1 cellular context compared by ENCODE assay signal in genomic region chr20:646107-646867, GRCh38.
TF ChIP-seq lines count a peak whose summit lies in the region.

No MANE protein-coding gene starts in this region.

TF ChIP-seq in WTC11, 78 proteins besides CTCF, POLR2A, EP300 and RAD21 (continued from another document):
- TF ChIP-seq ZNF281 (CRISPR knock-in tag; IDR thresholded peaks at IDR 0.05): no peak
- TF ChIP-seq, protein P1, sequence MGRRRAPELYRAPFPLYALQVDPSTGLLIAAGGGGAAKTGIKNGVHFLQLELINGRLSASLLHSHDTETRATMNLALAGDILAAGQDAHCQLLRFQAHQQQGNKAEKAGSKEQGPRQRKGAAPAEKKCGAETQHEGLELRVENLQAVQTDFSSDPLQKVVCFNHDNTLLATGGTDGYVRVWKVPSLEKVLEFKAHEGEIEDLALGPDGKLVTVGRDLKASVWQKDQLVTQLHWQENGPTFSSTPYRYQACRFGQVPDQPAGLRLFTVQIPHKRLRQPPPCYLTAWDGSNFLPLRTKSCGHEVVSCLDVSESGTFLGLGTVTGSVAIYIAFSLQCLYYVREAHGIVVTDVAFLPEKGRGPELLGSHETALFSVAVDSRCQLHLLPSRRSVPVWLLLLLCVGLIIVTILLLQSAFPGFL (CRISPR knock-in tag; IDR thresholded peaks at IDR 0.05; ENCODE audit: borderline replicate concordance): no peak
- TF ChIP-seq KAT7 (CRISPR knock-in tag; IDR thresholded peaks at IDR 0.05; ENCODE audit: borderline replicate concordance): no peak
- TF ChIP-seq ZBTB43 (CRISPR knock-in tag; IDR thresholded peaks at IDR 0.05): no peak
- TF ChIP-seq NFE2L1 (CRISPR knock-in tag; IDR thresholded peaks at IDR 0.05): no peak
- TF ChIP-seq AR (CRISPR knock-in tag; IDR thresholded peaks at IDR 0.05): no peak
- TF ChIP-seq TEAD4 (CRISPR knock-in tag; IDR thresholded peaks at IDR 0.05): no peak
- TF ChIP-seq, protein P2, sequence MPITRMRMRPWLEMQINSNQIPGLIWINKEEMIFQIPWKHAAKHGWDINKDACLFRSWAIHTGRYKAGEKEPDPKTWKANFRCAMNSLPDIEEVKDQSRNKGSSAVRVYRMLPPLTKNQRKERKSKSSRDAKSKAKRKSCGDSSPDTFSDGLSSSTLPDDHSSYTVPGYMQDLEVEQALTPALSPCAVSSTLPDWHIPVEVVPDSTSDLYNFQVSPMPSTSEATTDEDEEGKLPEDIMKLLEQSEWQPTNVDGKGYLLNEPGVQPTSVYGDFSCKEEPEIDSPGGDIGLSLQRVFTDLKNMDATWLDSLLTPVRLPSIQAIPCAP (CRISPR knock-in tag; IDR thresholded peaks at IDR 0.05): no peak
- TF ChIP-seq, protein P3, sequence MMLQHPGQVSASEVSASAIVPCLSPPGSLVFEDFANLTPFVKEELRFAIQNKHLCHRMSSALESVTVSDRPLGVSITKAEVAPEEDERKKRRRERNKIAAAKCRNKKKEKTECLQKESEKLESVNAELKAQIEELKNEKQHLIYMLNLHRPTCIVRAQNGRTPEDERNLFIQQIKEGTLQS (CRISPR knock-in tag; conservative IDR thresholded peaks at IDR 0.05): no peak
- no peak for TF ChIP-seq USF2 (CRISPR knock-in tag; IDR thresholded peaks at IDR 0.05)
- no peak for TF ChIP-seq ZNF219 (CRISPR knock-in tag; IDR thresholded peaks at IDR 0.05; ENCODE audit: borderline replicate concordance)
- no peak for TF ChIP-seq SMAD3 (CRISPR knock-in tag; IDR thresholded peaks at IDR 0.05; ENCODE audit: borderline replicate concordance)
TF ChIP-seq in WTC11: peak in this region for 0.
